13 cellular contexts compared by ENCODE assay signal in genomic region chr2:235262750-235263149, GRCh38.
"Had no signal": no experiment of that assay in that cellular context is flagged by ENCODE, and none has a peak within 500 bp of the region (broad histone marks: within the 10 kb centered on the region; RNA-seq: fewer than 3 reads in every experiment).

No MANE protein-coding gene starts in this region.

- FAIRE-seq: frontal cortex had no signal

- ATAC-seq: activated T-helper 17 cell treated with anti-CD3 and anti-CD28 coated beads, Interleukin-2, amount 50 U/mL, for 72 hours; stimulated activated naive CD8-positive, alpha-beta T cell treated with anti-CD3 and anti-CD28 coated beads, Interleukin-15, Interleukin-2, amounts not matched to agents 100 U/mL and 50 U/mL, for 24 hours; WTC11 had no signal

- H3K4me3 ChIP-seq: body of pancreas, neural progenitor cell, testis had no signal

- DNase-seq: activated CD4-positive, alpha-beta T cell treated with anti-CD3 and anti-CD28 coated beads for 48 hours; activated naive CD4-positive, alpha-beta T cell treated with anti-CD3 and anti-CD28 coated beads, Interleukin-2, amount 10 ng/mL, durations not matched to agents 7 days and 5 days; effector CD4-positive, alpha-beta T cell; islet precursor cell; mesendoderm; stimulated activated CD4-positive, alpha-beta T cell treated with anti-CD3 and anti-CD28 coated beads, Interleukin-2, amount 100 ng/mL, for 24 hours; stimulated activated naive CD8-positive, alpha-beta T cell treated with anti-CD3 and anti-CD28 coated beads, Interleukin-15, Interleukin-2, amounts not matched to agents 100 U/mL and 50 U/mL, for 24 hours; testis had no signal
